In genomic region chr1:207025144-207025880, GRCh38 we compare ENCODE assay signal across 1 cellular context.
A peak's percentile ranks its signal among the peaks of the same experiment; 100 is the strongest.
TF ChIP-seq lines count a peak whose summit lies in the region.

No MANE protein-coding gene starts in this region.

TF ChIP-seq in HepG2, 621 proteins besides CTCF, POLR2A, EP300 and RAD21 (continued from another document and continues in another):
- TF ChIP-seq ZXDC (CRISPR knock-in tag; IDR thresholded peaks at IDR 0.05) (no peak), STAG1 (CRISPR knock-in tag; IDR thresholded peaks at IDR 0.05) (no peak), ZSCAN25 (CRISPR knock-in tag; IDR thresholded peaks at IDR 0.05) (no peak), TFE3 (CRISPR knock-in tag; IDR thresholded peaks at IDR 0.05) (no peak), ZFP90 (CRISPR knock-in tag; IDR thresholded peaks at IDR 0.05; ENCODE audit: borderline replicate concordance) (no peak), ZNF792 (CRISPR knock-in tag; IDR thresholded peaks at IDR 0.05) (no peak), ZNF777 (CRISPR knock-in tag; IDR thresholded peaks at IDR 0.05) (no peak), ZNF687 (CRISPR knock-in tag; IDR thresholded peaks at IDR 0.05) (peak; percentile 39), IRF9 (CRISPR knock-in tag; IDR thresholded peaks at IDR 0.05; ENCODE audit: borderline replicate concordance) (no peak), ZNF3 (CRISPR knock-in tag; IDR thresholded peaks at IDR 0.05) (no peak), TOE1 (CRISPR knock-in tag; IDR thresholded peaks at IDR 0.05) (no peak), SP5 (CRISPR knock-in tag; IDR thresholded peaks at IDR 0.05; ENCODE audit: borderline replicate concordance, low read depth) (peak; percentile 43; the same call in 1 of the 2 replicates), HOXA7 (CRISPR knock-in tag; IDR thresholded peaks at IDR 0.05) (no peak), ESRRA (CRISPR knock-in tag; IDR thresholded peaks at IDR 0.05; ENCODE audit: low read depth) (no peak), TBX2 (CRISPR knock-in tag; IDR thresholded peaks at IDR 0.05; ENCODE audit: borderline replicate concordance) (peak; percentile 38; the same call in 1 of the 2 replicates), POGK (CRISPR knock-in tag; conservative IDR thresholded peaks at IDR 0.05) (no peak), CEBPG (CRISPR knock-in tag; IDR thresholded peaks at IDR 0.05) (peak; percentile 14; the same call in 1 of the 2 replicates), SIN3B (IDR thresholded peaks at IDR 0.05; ENCODE audit: low read length) (no peak), SCMH1 (CRISPR knock-in tag; IDR thresholded peaks at IDR 0.05; ENCODE audit: borderline replicate concordance) (no peak), ZNF460 (CRISPR knock-in tag; IDR thresholded peaks at IDR 0.05; ENCODE audit: borderline replicate concordance) (no peak), ZNF770 (CRISPR knock-in tag; IDR thresholded peaks at IDR 0.05) (no peak), SKIL (CRISPR knock-in tag; IDR thresholded peaks at IDR 0.05; ENCODE audit: borderline replicate concordance) (peak; percentile 37; the same call in 1 of the 2 replicates), E2F1 (CRISPR knock-in tag; IDR thresholded peaks at IDR 0.05) (no peak), NR0B2 (CRISPR knock-in tag; IDR thresholded peaks at IDR 0.05) (no peak), DMTF1 (CRISPR knock-in tag; IDR thresholded peaks at IDR 0.05) (no peak), ZNF343 (CRISPR knock-in tag; IDR thresholded peaks at IDR 0.05) (no peak), ZNF609 (CRISPR knock-in tag; IDR thresholded peaks at IDR 0.05; ENCODE audit: borderline replicate concordance) (peak; percentile 86)
